Comparison of ENCODE assay signal across 1 cellular context in the genomic region with DNA sequence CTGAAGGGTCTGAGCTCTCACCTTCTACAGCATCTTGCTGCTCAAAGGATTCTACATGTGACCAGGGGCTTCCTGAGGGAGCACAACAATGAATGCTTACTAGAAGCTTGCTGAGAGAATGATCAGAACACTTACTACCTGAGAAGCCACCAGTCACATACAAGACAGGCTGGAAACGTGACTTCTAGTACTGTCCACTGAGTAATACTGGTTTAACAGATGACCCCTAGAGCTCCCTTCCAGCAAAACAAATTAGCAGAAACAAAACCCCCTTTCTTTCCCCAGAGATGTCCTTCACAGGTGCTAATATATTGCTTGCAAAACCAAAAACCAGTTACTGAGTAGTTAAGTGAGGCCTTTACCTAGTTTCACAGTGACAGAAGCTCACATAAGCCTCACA.
TF ChIP-seq lines count a peak whose summit lies in the region.

No MANE protein-coding gene starts in this region.

TF ChIP-seq in WTC11, 78 proteins besides CTCF, POLR2A, EP300 and RAD21 (continued from another document):
- TF ChIP-seq, protein P1, sequence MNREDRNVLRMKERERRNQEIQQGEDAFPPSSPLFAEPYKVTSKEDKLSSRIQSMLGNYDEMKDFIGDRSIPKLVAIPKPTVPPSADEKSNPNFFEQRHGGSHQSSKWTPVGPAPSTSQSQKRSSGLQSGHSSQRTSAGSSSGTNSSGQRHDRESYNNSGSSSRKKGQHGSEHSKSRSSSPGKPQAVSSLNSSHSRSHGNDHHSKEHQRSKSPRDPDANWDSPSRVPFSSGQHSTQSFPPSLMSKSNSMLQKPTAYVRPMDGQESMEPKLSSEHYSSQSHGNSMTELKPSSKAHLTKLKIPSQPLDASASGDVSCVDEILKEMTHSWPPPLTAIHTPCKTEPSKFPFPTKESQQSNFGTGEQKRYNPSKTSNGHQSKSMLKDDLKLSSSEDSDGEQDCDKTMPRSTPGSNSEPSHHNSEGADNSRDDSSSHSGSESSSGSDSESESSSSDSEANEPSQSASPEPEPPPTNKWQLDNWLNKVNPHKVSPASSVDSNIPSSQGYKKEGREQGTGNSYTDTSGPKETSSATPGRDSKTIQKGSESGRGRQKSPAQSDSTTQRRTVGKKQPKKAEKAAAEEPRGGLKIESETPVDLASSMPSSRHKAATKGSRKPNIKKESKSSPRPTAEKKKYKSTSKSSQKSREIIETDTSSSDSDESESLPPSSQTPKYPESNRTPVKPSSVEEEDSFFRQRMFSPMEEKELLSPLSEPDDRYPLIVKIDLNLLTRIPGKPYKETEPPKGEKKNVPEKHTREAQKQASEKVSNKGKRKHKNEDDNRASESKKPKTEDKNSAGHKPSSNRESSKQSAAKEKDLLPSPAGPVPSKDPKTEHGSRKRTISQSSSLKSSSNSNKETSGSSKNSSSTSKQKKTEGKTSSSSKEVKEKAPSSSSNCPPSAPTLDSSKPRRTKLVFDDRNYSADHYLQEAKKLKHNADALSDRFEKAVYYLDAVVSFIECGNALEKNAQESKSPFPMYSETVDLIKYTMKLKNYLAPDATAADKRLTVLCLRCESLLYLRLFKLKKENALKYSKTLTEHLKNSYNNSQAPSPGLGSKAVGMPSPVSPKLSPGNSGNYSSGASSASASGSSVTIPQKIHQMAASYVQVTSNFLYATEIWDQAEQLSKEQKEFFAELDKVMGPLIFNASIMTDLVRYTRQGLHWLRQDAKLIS (CRISPR knock-in tag; IDR thresholded peaks at IDR 0.05; ENCODE audit: borderline replicate concordance) = no peak
- no peak for TF ChIP-seq HMGA2 (CRISPR knock-in tag; IDR thresholded peaks at IDR 0.05)
- no peak for TF ChIP-seq GABPB1 (CRISPR knock-in tag; IDR thresholded peaks at IDR 0.05)
- TF ChIP-seq, protein P2, sequence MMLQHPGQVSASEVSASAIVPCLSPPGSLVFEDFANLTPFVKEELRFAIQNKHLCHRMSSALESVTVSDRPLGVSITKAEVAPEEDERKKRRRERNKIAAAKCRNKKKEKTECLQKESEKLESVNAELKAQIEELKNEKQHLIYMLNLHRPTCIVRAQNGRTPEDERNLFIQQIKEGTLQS (CRISPR knock-in tag; conservative IDR thresholded peaks at IDR 0.05) = no peak
- TF ChIP-seq, protein P3, sequence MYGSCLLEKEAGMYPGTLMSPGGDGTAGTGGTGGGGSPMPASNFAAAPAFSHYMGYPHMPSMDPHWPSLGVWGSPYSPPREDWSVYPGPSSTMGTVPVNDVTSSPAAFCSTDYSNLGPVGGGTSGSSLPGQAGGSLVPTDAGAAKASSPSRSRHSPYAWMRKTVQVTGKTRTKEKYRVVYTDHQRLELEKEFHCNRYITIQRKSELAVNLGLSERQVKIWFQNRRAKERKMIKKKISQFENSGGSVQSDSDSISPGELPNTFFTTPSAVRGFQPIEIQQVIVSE (CRISPR knock-in tag; IDR thresholded peaks at IDR 0.05; ENCODE audit: borderline replicate concordance) = no peak
- TF ChIP-seq SMAD3 (CRISPR knock-in tag; IDR thresholded peaks at IDR 0.05; ENCODE audit: borderline replicate concordance) = no peak
- no peak for TF ChIP-seq TEAD1 (CRISPR knock-in tag; IDR thresholded peaks at IDR 0.05)
- TF ChIP-seq MXD4 (CRISPR knock-in tag; IDR thresholded peaks at IDR 0.05; ENCODE audit: borderline replicate concordance) = no peak
- TF ChIP-seq, protein P4, sequence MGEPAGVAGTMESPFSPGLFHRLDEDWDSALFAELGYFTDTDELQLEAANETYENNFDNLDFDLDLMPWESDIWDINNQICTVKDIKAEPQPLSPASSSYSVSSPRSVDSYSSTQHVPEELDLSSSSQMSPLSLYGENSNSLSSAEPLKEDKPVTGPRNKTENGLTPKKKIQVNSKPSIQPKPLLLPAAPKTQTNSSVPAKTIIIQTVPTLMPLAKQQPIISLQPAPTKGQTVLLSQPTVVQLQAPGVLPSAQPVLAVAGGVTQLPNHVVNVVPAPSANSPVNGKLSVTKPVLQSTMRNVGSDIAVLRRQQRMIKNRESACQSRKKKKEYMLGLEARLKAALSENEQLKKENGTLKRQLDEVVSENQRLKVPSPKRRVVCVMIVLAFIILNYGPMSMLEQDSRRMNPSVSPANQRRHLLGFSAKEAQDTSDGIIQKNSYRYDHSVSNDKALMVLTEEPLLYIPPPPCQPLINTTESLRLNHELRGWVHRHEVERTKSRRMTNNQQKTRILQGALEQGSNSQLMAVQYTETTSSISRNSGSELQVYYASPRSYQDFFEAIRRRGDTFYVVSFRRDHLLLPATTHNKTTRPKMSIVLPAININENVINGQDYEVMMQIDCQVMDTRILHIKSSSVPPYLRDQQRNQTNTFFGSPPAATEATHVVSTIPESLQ (CRISPR knock-in tag; IDR thresholded peaks at IDR 0.05) = no peak
- TF ChIP-seq, protein P5, sequence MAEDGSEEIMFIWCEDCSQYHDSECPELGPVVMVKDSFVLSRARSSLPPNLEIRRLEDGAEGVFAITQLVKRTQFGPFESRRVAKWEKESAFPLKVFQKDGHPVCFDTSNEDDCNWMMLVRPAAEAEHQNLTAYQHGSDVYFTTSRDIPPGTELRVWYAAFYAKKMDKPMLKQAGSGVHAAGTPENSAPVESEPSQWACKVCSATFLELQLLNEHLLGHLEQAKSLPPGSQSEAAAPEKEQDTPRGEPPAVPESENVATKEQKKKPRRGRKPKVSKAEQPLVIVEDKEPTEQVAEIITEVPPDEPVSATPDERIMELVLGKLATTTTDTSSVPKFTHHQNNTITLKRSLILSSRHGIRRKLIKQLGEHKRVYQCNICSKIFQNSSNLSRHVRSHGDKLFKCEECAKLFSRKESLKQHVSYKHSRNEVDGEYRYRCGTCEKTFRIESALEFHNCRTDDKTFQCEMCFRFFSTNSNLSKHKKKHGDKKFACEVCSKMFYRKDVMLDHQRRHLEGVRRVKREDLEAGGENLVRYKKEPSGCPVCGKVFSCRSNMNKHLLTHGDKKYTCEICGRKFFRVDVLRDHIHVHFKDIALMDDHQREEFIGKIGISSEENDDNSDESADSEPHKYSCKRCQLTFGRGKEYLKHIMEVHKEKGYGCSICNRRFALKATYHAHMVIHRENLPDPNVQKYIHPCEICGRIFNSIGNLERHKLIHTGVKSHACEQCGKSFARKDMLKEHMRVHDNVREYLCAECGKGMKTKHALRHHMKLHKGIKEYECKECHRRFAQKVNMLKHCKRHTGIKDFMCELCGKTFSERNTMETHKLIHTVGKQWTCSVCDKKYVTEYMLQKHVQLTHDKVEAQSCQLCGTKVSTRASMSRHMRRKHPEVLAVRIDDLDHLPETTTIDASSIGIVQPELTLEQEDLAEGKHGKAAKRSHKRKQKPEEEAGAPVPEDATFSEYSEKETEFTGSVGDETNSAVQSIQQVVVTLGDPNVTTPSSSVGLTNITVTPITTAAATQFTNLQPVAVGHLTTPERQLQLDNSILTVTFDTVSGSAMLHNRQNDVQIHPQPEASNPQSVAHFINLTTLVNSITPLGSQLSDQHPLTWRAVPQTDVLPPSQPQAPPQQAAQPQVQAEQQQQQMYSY (CRISPR knock-in tag; IDR thresholded peaks at IDR 0.05) = no peak
- TF ChIP-seq, protein P6, sequence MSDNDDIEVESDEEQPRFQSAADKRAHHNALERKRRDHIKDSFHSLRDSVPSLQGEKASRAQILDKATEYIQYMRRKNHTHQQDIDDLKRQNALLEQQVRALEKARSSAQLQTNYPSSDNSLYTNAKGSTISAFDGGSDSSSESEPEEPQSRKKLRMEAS (CRISPR knock-in tag; IDR thresholded peaks at IDR 0.05) = no peak
- TF ChIP-seq ETV6 (CRISPR knock-in tag; IDR thresholded peaks at IDR 0.05) = no peak
- no peak for TF ChIP-seq NFYB (CRISPR knock-in tag; conservative IDR thresholded peaks at IDR 0.05; ENCODE audit: low read depth)
